8 cellular contexts compared by ENCODE assay signal in the genomic region with DNA sequence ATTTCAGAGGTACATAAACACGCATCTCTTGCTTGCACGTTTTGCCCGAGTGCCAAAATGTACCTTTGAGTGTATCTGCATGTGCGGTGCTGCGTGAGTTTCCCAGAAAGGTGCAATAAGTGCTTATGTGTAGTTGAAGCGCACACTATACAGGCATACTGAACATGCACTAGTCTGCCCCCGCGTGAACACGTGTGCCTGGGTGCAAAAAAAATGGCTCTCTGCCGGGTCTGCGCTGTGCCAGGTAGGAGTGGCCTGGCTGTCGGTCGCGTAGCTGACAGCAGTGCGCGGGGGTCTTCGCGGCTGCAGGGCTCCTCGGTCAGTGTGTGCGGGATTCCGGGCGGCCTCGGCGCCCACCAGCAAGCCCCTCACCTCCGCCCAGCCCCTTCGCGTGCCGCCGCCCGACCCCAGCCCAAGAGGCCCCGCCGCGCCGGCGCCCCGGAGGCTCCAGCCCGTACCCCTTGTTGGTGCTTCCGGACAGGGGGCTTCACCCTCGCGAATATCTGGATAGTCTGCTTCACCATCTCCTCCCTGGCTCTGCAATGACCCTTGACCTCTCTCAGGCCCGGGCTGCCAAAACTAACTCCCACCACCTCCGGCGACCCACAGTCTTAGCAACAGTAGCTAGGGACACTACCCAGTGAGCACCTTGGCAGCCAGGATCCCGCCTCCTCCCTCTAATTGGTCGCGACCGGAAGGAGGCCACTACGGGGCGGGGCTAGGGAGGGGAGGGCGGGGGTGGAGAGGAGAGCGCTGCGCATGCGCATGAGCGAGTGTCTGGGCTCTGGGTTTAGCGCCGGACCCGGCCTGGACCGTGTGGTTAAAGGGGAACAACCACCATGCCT. TPM values are rescaled to one million over a fixed set of nuclear protein-coding genes. Genes with fewer than 3 reads are reported as not detected.
DNase-seq lines count a peak whose midpoint lies in the region; ATAC-seq and TF ChIP-seq lines count a peak whose summit lies in the region.

KIF6 (minus strand) TSS at position 622 of the 845 bp plus-strand sequence; CDS start at position 524, 98 bp downstream.

- intact Hi-C loops in natural killer cell (cut with micrococcal nuclease) = no loop called here

- ATAC-seq in GM21367 (IDR thresholded peaks at IDR 0.05; ENCODE audit: unreplicated experiment) (peak; percentile 96), natural killer cell (peak; percentile 96 to 99 (median 99))
- peak; percentile 98 for ATAC-seq in stimulated activated memory B cell treated with anti-CD40 and anti-IgM and Interleukin-4, amounts not matched to agents 10 μg/mL and 1 μg/mL and 100 μg/mL, for 72 hours

- no peaks in the 10 kb centered on the region for H3K36me3 Mint-ChIP-seq in natural killer cell
- no peaks in the 10 kb centered on the region for H3K36me3 Mint-ChIP-seq in stimulated activated memory B cell treated with anti-CD40 and anti-IgM and Interleukin-4, amounts not matched to agents 10 μg/mL and 1 μg/mL and 100 μg/mL, for 72 hours

- peaks cover 0 to 4% of the 10 kb centered on the region in 2 donors for H3K27me3 Mint-ChIP-seq in natural killer cell (ENCODE audit: low read depth in 2 of 2)
- H3K27me3 Mint-ChIP-seq in stimulated activated memory B cell treated with anti-CD40 and anti-IgM and Interleukin-4, amounts not matched to agents 10 μg/mL and 1 μg/mL and 100 μg/mL, for 72 hours = no peaks in the 10 kb centered on the region

- peak within 1 kb of the TSS; percentile 93 for H3K4me3 Mint-ChIP-seq in natural killer cell
- H3K4me3 Mint-ChIP-seq in stimulated activated memory B cell treated with anti-CD40 and anti-IgM and Interleukin-4, amounts not matched to agents 10 μg/mL and 1 μg/mL and 100 μg/mL, for 72 hours = peak within 1 kb of the TSS; percentile 97

- no peaks in the 10 kb centered on the region for H3K9me3 Mint-ChIP-seq in natural killer cell
- no peaks in the 10 kb centered on the region for H3K9me3 Mint-ChIP-seq in stimulated activated memory B cell treated with anti-CD40 and anti-IgM and Interleukin-4, amounts not matched to agents 10 μg/mL and 1 μg/mL and 100 μg/mL, for 72 hours

- peak within 1 kb of the TSS; percentile 73 for H3K4me3 ChIP-seq in fibroblast of pulmonary artery (replicated peaks; ENCODE audit: low read depth, low read length)

- peaks cover 0 to 10% of the 10 kb centered on the region in 2 donors for H3K4me1 Mint-ChIP-seq in natural killer cell
- H3K4me1 Mint-ChIP-seq in stimulated activated memory B cell treated with anti-CD40 and anti-IgM and Interleukin-4, amounts not matched to agents 10 μg/mL and 1 μg/mL and 100 μg/mL, for 72 hours = no peaks in the 10 kb centered on the region

- H3K27ac Mint-ChIP-seq in natural killer cell = peak within 1 kb of the TSS in 1 of 2 donors; percentile 44
- peak within 1 kb of the TSS; percentile 75 for H3K27ac Mint-ChIP-seq in stimulated activated memory B cell treated with anti-CD40 and anti-IgM and Interleukin-4, amounts not matched to agents 10 μg/mL and 1 μg/mL and 100 μg/mL, for 72 hours

- DNase-seq in CMK (ENCODE audit: low read depth) (peak; percentile 71), HUDEP-2 (lab: John Stamatoyannopoulos, UW; ENCODE audit: unreplicated experiment in 76 of 76) (peak in 75 of 76 experiments; percentile 33 to 95 (median 84)), OCI-M1 (lab: John Stamatoyannopoulos, UW) (peak; percentile 81), fibroblast of pulmonary artery (ENCODE audit: low read depth) (peak; percentile 89), natural killer cell (peak; percentile 44)
- peak; percentile 50 for DNase-seq in activated effector memory CD4-positive, alpha-beta T cell treated with Interleukin-2 at 50 U/mL for 16 hours

- TF ChIP-seq CTCF in fibroblast of pulmonary artery (IDR thresholded peaks at IDR 0.05; ENCODE audit: low read length, missing control alignments) (no peak), natural killer cell (IDR thresholded peaks at IDR 0.05) (no peak)

RNA-seq across cellular contexts. Expression of gene KIF6, which starts in this region (rescaled TPM):
- total RNA-seq in natural killer cell = not detected

Comparison
In these comparisons a context has a peak if more than half of its experiments do, and no peak if none do; other contexts are left out.
1. Peak in every context shown above with its lines: DNase-seq, ATAC-seq and H3K4me3 ChIP-seq.
2. Peak in DNase-seq and ATAC-seq in natural killer cell; RNA of the gene not detected or under 1 TPM.